Comparison of ENCODE assay signal across 19 cellular contexts in the genomic region with DNA sequence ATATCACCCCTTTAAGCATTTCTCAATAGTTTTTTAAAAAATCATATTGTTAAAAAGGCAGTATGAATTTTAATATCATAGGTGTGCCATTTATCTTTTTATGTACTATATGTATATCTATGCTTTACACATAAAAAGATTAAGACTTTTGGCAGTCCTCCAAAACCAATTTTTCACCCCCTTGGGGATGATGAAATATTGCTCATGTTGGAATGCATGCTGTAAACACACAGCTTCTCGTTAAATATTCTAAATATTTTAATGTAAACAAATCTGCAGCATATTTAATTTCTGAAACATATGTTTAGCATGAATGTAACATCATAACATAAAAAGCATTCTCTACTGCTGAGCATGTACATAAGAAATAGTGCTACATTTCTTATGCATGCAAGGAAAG.
A peak's percentile ranks its signal among the peaks of the same experiment; 100 is the strongest.
DNase-seq lines count a peak whose midpoint lies in the region; ATAC-seq and TF ChIP-seq lines count a peak whose summit lies in the region.
"Had no signal": no experiment of that assay in that cellular context is flagged by ENCODE, and none has a peak within 500 bp of the region (broad histone marks: within the 10 kb centered on the region; RNA-seq: fewer than 3 reads in every experiment).

No MANE protein-coding gene starts in this region.

- TF ChIP-seq CTCF in astrocyte of the spinal cord (IDR thresholded peaks at IDR 0.05; ENCODE audit: low read depth, low read length): no peak

- ATAC-seq in HG03520 (IDR thresholded peaks at IDR 0.05; ENCODE audit: unreplicated experiment): no peak
- ATAC-seq: SK-N-SH treated with all-trans-retinoic acid at 6 μM for 48 hours had no signal

- in situ Hi-C loops in astrocyte of the spinal cord (cut with HindIII; ENCODE audit: low sequenced_read_pairs): no loop called here

- DNase-seq in NCI-H748 (lab: John Stamatoyannopoulos, UW; ENCODE audit: unreplicated experiment) (peak; percentile 38), NCI-H748 treated with DMSO at 0.1 percent for 48 hours (lab: John Stamatoyannopoulos, UW) (no peak), NCI-H69 (lab: John Stamatoyannopoulos, UW) (peak; percentile 28), astrocyte of the spinal cord (ENCODE audit: low read depth, low spot score) (peak; percentile 8), iris pigment epithelial cell (ENCODE audit: low read depth) (peak; percentile 79), mucosa of gallbladder (ENCODE audit: low spot score) (no peak), NCI-H345 (lab: John Stamatoyannopoulos, UW) (no peak)
- DNase-seq: 8988T; Caco-2; CD4-positive, CD25-positive, alpha-beta regulatory T cell; Karpas-422; MG63; NCI-H1092 treated with DMSO at 0.1 percent for 48 hours; NCI-H2081 treated with DMSO at 0.1 percent for 48 hours; NCI-H510A treated with DMSO at 0.1 percent for 48 hours; SHP77 treated with DMSO at 0.1 percent for 48 hours; T-helper 1 cell had no signal

- H3K4me3 ChIP-seq in astrocyte of the spinal cord (ENCODE audit: low read depth, low read length): no peak overlapping the region
- H3K4me3 ChIP-seq: MG63 had no signal

Comparison
In these comparisons a context has a peak if more than half of its experiments do, and no peak if none do; other contexts are left out.
1. DNase-seq: peak in NCI-H748 (single experiment), NCI-H69 (single experiment), astrocyte of the spinal cord (single experiment) and iris pigment epithelial cell (single experiment); none in NCI-H748 treated with DMSO at 0.1 percent for 48 hours (single experiment), mucosa of gallbladder (single experiment) and NCI-H345 (single experiment).